ENCODE assay signal across 1 cellular context in the genomic region with DNA sequence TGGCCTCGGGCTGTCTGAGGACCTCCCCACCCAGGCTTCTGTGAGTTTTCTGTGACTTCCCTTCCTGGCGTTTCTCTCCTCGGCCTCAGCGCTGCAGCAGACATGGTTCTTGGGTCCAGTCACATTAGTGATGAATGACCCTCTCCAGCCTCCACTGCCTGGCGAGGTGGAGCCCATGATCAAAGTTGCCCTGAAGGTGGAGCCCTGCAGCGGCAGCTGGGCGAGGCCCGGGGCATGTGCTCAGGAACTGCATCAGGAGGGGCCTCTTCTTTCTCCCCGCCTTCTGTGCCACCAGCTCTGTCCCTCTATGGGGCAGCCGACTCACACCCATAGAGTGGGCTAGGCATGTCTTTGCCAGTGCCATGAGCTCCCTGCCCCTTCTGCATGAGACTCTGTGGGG.
TF ChIP-seq lines count a peak whose summit lies in the region.

No MANE protein-coding gene starts in this region.

TF ChIP-seq in SK-N-SH, 30 proteins besides CTCF, POLR2A, EP300 and RAD21 (continued from another document):
- TF ChIP-seq SIN3A (IDR thresholded peaks at IDR 0.05; ENCODE audit: borderline replicate concordance, low read depth, low read length) (no peak), TAF1 (IDR thresholded peaks at IDR 0.05; ENCODE audit: borderline replicate concordance, low read depth, low read length) (no peak), NFIC (IDR thresholded peaks at IDR 0.05; ENCODE audit: borderline replicate concordance) (no peak), RXRA (IDR thresholded peaks at IDR 0.05; ENCODE audit: borderline replicate concordance, low read depth) (no peak), GATA2 (CRISPR knock-in tag; IDR thresholded peaks at IDR 0.05) (no peak), SMC3 (IDR thresholded peaks at IDR 0.05; ENCODE audit: low read depth, low read length) (no peak), FOXM1 (IDR thresholded peaks at IDR 0.05; ENCODE audit: low read depth) (no peak), JUND (IDR thresholded peaks at IDR 0.05) (no peak)
- TF ChIP-seq, protein P1, sequence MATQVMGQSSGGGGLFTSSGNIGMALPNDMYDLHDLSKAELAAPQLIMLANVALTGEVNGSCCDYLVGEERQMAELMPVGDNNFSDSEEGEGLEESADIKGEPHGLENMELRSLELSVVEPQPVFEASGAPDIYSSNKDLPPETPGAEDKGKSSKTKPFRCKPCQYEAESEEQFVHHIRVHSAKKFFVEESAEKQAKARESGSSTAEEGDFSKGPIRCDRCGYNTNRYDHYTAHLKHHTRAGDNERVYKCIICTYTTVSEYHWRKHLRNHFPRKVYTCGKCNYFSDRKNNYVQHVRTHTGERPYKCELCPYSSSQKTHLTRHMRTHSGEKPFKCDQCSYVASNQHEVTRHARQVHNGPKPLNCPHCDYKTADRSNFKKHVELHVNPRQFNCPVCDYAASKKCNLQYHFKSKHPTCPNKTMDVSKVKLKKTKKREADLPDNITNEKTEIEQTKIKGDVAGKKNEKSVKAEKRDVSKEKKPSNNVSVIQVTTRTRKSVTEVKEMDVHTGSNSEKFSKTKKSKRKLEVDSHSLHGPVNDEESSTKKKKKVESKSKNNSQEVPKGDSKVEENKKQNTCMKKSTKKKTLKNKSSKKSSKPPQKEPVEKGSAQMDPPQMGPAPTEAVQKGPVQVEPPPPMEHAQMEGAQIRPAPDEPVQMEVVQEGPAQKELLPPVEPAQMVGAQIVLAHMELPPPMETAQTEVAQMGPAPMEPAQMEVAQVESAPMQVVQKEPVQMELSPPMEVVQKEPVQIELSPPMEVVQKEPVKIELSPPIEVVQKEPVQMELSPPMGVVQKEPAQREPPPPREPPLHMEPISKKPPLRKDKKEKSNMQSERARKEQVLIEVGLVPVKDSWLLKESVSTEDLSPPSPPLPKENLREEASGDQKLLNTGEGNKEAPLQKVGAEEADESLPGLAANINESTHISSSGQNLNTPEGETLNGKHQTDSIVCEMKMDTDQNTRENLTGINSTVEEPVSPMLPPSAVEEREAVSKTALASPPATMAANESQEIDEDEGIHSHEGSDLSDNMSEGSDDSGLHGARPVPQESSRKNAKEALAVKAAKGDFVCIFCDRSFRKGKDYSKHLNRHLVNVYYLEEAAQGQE (IDR thresholded peaks at IDR 0.05; ENCODE audit: low read depth, low read length), result no peak
- TF ChIP-seq, protein P2, sequence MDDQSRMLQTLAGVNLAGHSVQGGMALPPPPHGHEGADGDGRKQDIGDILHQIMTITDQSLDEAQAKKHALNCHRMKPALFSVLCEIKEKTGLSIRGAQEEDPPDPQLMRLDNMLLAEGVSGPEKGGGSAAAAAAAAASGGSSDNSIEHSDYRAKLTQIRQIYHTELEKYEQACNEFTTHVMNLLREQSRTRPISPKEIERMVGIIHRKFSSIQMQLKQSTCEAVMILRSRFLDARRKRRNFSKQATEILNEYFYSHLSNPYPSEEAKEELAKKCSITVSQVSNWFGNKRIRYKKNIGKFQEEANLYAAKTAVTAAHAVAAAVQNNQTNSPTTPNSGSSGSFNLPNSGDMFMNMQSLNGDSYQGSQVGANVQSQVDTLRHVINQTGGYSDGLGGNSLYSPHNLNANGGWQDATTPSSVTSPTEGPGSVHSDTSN (IDR thresholded peaks at IDR 0.05), result no peak
- TF ChIP-seq, protein P3, sequence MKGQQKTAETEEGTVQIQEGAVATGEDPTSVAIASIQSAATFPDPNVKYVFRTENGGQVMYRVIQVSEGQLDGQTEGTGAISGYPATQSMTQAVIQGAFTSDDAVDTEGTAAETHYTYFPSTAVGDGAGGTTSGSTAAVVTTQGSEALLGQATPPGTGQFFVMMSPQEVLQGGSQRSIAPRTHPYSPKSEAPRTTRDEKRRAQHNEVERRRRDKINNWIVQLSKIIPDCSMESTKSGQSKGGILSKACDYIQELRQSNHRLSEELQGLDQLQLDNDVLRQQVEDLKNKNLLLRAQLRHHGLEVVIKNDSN (IDR thresholded peaks at IDR 0.05; ENCODE audit: borderline replicate concordance, low read depth), result no peak
- TF ChIP-seq, protein P4, sequence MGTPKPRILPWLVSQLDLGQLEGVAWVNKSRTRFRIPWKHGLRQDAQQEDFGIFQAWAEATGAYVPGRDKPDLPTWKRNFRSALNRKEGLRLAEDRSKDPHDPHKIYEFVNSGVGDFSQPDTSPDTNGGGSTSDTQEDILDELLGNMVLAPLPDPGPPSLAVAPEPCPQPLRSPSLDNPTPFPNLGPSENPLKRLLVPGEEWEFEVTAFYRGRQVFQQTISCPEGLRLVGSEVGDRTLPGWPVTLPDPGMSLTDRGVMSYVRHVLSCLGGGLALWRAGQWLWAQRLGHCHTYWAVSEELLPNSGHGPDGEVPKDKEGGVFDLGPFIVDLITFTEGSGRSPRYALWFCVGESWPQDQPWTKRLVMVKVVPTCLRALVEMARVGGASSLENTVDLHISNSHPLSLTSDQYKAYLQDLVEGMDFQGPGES (IDR thresholded peaks at IDR 0.05; ENCODE audit: low read depth, low read length), result no peak
